20 cellular contexts compared by ENCODE assay signal in genomic region chr3:146814601-146815315, GRCh38.
DNase-seq lines count a peak whose midpoint lies in the region; ATAC-seq, FAIRE-seq and TF ChIP-seq lines count a peak whose summit lies in the region.
"Had no signal": no experiment of that assay in that cellular context is flagged by ENCODE, and none has a peak within 500 bp of the region (broad histone marks: within the 10 kb centered on the region; RNA-seq: fewer than 3 reads in every experiment).

No MANE protein-coding gene starts in this region.

- H2AK5ac ChIP-seq in IMR-90 (ENCODE audit: low read depth, low read length): no peak overlapping the region

- no peak overlapping the region for H3K27ac Mint-ChIP-seq in endodermal cell
- H3K27ac Mint-ChIP-seq in effector memory CD8-positive, alpha-beta T cell: no peak overlapping the region
- H3K27ac Mint-ChIP-seq in activated T-helper 17 cell treated with anti-CD3 and anti-CD28 coated beads, Interleukin-2, amount 50 U/mL, for 72 hours: no peak overlapping the region
- H3K27ac Mint-ChIP-seq: activated B cell treated with CpG ODN at 0.5 μM for 24 hours; activated naive CD8-positive, alpha-beta T cell treated with anti-CD3 and anti-CD28 coated beads, Interleukin-2, amount 50 U/mL, for 24 hours; CD8-positive, alpha-beta T cell; T-helper 1 cell treated with Interleukin-12 subunit alpha and Interleukin-12 subunit beta and Interleukin-4 antibody, amounts not matched to agents 30 μg/mL and 1 μg/mL, for 36 hours had no signal

- no peak overlapping the region for H2BK120ac ChIP-seq in IMR-90 (ENCODE audit: low read depth, low read length)

- TF ChIP-seq POLR2A in IMR-90 (IDR thresholded peaks at IDR 0.05; ENCODE audit: low read depth, low read length) (no peak), GM12891 (IDR thresholded peaks at IDR 0.05; ENCODE audit: low read depth, low read length) (no peak)

- no peak for FAIRE-seq in GM12891 (lab: Jason Lieb, UNC)
- FAIRE-seq: kidney, small intestine had no signal

- no peak overlapping the region for H3K14ac ChIP-seq in IMR-90 (replicated peaks; ENCODE audit: low read depth, low read length)

- H2BK15ac ChIP-seq in IMR-90 (ENCODE audit: low read depth, low read length): no peak overlapping the region

- POLR2A ChIA-PET in IMR-90 (lab: Charles Lee; ENCODE audit: unreplicated experiment): no interaction called here

- no peak overlapping the region for H2AFZ ChIP-seq in IMR-90 (replicated peaks; ENCODE audit: low read length, poor library complexity)

- no peaks in the 10 kb centered on the region for H3K27me3 Mint-ChIP-seq in endodermal cell (ENCODE audit: insufficient read depth)
- no peaks in the 10 kb centered on the region for H3K27me3 Mint-ChIP-seq in effector memory CD8-positive, alpha-beta T cell
- H3K27me3 Mint-ChIP-seq in activated T-helper 17 cell treated with anti-CD3 and anti-CD28 coated beads, Interleukin-2, amount 50 U/mL, for 72 hours: no peaks in the 10 kb centered on the region
- H3K27me3 Mint-ChIP-seq: activated B cell treated with CpG ODN at 0.5 μM for 24 hours; activated naive CD8-positive, alpha-beta T cell treated with anti-CD3 and anti-CD28 coated beads, Interleukin-2, amount 50 U/mL, for 24 hours had no signal

- H3K9me3 ChIP-seq in IMR-90 (ENCODE audit: control insufficient read depth, insufficient read depth, low read length): no peaks in the 10 kb centered on the region
- H3K9me3 ChIP-seq in endodermal cell (ENCODE audit: control insufficient read depth, low read length): no peaks in the 10 kb centered on the region
- H3K9me3 ChIP-seq: heart right ventricle, transverse colon had no signal

- H4K20me1 ChIP-seq in IMR-90 (ENCODE audit: insufficient read depth, low read length): no peaks in the 10 kb centered on the region

- H3K27me3 ChIP-seq in IMR-90 (ENCODE audit: control insufficient read depth, insufficient read depth, low read length) (no peaks in the 10 kb centered on the region), endodermal cell (ENCODE audit: control insufficient read depth, insufficient read depth, low read length, poor library complexity, severe bottlenecking) (no peaks in the 10 kb centered on the region)
- H3K27me3 ChIP-seq: transverse colon had no signal

- no peak overlapping the region for H3K4ac ChIP-seq in IMR-90 (ENCODE audit: low read depth, low read length)

- no peak overlapping the region for H3K4me3 Mint-ChIP-seq in endodermal cell
- H3K4me3 Mint-ChIP-seq in effector memory CD8-positive, alpha-beta T cell: no peak overlapping the region
- no peak overlapping the region for H3K4me3 Mint-ChIP-seq in activated T-helper 17 cell treated with anti-CD3 and anti-CD28 coated beads, Interleukin-2, amount 50 U/mL, for 72 hours
- H3K4me3 Mint-ChIP-seq: activated B cell treated with CpG ODN at 0.5 μM for 24 hours; activated naive CD8-positive, alpha-beta T cell treated with anti-CD3 and anti-CD28 coated beads, Interleukin-2, amount 50 U/mL, for 24 hours; CD8-positive, alpha-beta T cell; T-helper 1 cell treated with Interleukin-12 subunit alpha and Interleukin-12 subunit beta and Interleukin-4 antibody, amounts not matched to agents 30 μg/mL and 1 μg/mL, for 36 hours had no signal

- H4K5ac ChIP-seq in IMR-90 (ENCODE audit: low read depth, low read length): no peak overlapping the region

- intact Hi-C loops in IMR-90 (cut with micrococcal nuclease): loop anchor here (10.0 kb wide), 1 partner anchor 370 kb away; no protein-coding TSS in a partner anchor

- H3K9me3 Mint-ChIP-seq in endodermal cell: peaks cover 3% of the 10 kb centered on the region
- H3K9me3 Mint-ChIP-seq in effector memory CD8-positive, alpha-beta T cell: no peaks in the 10 kb centered on the region
- no peaks in the 10 kb centered on the region for H3K9me3 Mint-ChIP-seq in activated T-helper 17 cell treated with anti-CD3 and anti-CD28 coated beads, Interleukin-2, amount 50 U/mL, for 72 hours
- H3K9me3 Mint-ChIP-seq: activated B cell treated with CpG ODN at 0.5 μM for 24 hours; activated naive CD8-positive, alpha-beta T cell treated with anti-CD3 and anti-CD28 coated beads, Interleukin-2, amount 50 U/mL, for 24 hours; CD8-positive, alpha-beta T cell; T-helper 1 cell treated with Interleukin-12 subunit alpha and Interleukin-12 subunit beta and Interleukin-4 antibody, amounts not matched to agents 30 μg/mL and 1 μg/mL, for 36 hours had no signal

- H3K4me3 ChIP-seq in IMR-90 (ENCODE audit: insufficient read depth, low read depth, low read length) (no peak overlapping the region), endodermal cell (ENCODE audit: low read length) (no peak overlapping the region)
- H3K4me3 ChIP-seq: heart right ventricle, transverse colon had no signal

- WGBS in IMR-90 (ENCODE audit: extremely low coverage in 2 of 2, insufficient read length in 1 of 2), 2 experiments: no CpG with 5 or more reads among the region's 1 CpG
- WGBS in endodermal cell (ENCODE audit: insufficient coverage in 1 of 2, insufficient read length in 1 of 2), 2 experiments: 73% methylated on average over 1 of the region's 1 CpG; no CpG with 5 or more reads in 1 of the 2 experiments

- in situ Hi-C loops in IMR-90 (cut with MboI; ENCODE audit: low sequenced_read_pairs): no loop called here

- TF ChIP-seq RAD21 in IMR-90 (IDR thresholded peaks at IDR 0.05; ENCODE audit: low read length): no peak

- H3K4me1 Mint-ChIP-seq in endodermal cell: peaks cover 9% of the 10 kb centered on the region
- no peaks in the 10 kb centered on the region for H3K4me1 Mint-ChIP-seq in effector memory CD8-positive, alpha-beta T cell (ENCODE audit: low read depth in 2 of 2)
- no peaks in the 10 kb centered on the region for H3K4me1 Mint-ChIP-seq in activated T-helper 17 cell treated with anti-CD3 and anti-CD28 coated beads, Interleukin-2, amount 50 U/mL, for 72 hours
- H3K4me1 Mint-ChIP-seq: activated B cell treated with CpG ODN at 0.5 μM for 24 hours; activated naive CD8-positive, alpha-beta T cell treated with anti-CD3 and anti-CD28 coated beads, Interleukin-2, amount 50 U/mL, for 24 hours had no signal

- no peaks in the 10 kb centered on the region for H3K36me3 ChIP-seq in IMR-90 (ENCODE audit: control insufficient read depth, insufficient read depth, low read length)
- no peaks in the 10 kb centered on the region for H3K36me3 ChIP-seq in endodermal cell (ENCODE audit: control insufficient read depth, insufficient read depth, low read length)
- H3K36me3 ChIP-seq: heart right ventricle, transverse colon had no signal

- CTCF ChIA-PET in IMR-90 (lab: Yijun Ruan, JAX): no interaction called here

- H3K4me1 ChIP-seq in IMR-90 (ENCODE audit: control insufficient read depth, insufficient read depth, low read length) (no peaks in the 10 kb centered on the region), endodermal cell (ENCODE audit: control insufficient read depth, insufficient read depth, low read length) (peaks cover 4% of the 10 kb centered on the region)
- H3K4me1 ChIP-seq: heart right ventricle, transverse colon had no signal

- dilution Hi-C loops in IMR-90 (cut with HindIII; ENCODE audit: low sequenced_read_pairs, unreplicated experiment): no loop called here

- no peak overlapping the region for H3K23ac ChIP-seq in IMR-90 (ENCODE audit: low read depth, low read length)

- no peak overlapping the region for H3K27ac ChIP-seq in IMR-90 (ENCODE audit: insufficient read depth, low read length)
- peak overlapping the region; percentile 64 for H3K27ac ChIP-seq in endodermal cell (ENCODE audit: low read depth, low read length)
- H3K27ac ChIP-seq: heart right ventricle, transverse colon had no signal

- ATAC-seq in IMR-90 (ENCODE audit: low read depth): 0 out of 2 replicates have a peak, but pooled peaks have one; percentile 24
- no peak for ATAC-seq in HG03354 (IDR thresholded peaks at IDR 0.05; ENCODE audit: poor library complexity, severe bottlenecking, unreplicated experiment)
- ATAC-seq in effector memory CD8-positive, alpha-beta T cell (replicated peaks): no peak
- ATAC-seq in activated T-helper 17 cell treated with anti-CD3 and anti-CD28 coated beads, Interleukin-2, amount 50 U/mL, for 72 hours (replicated peaks): no peak
- ATAC-seq: activated naive CD8-positive, alpha-beta T cell treated with anti-CD3 and anti-CD28 coated beads, Interleukin-2, amount 50 U/mL, for 24 hours; CD8-positive, alpha-beta T cell; heart right ventricle had no signal

- H3K4me2 ChIP-seq in IMR-90 (ENCODE audit: low read depth, low read length): no peak overlapping the region

- H3K9ac ChIP-seq in IMR-90 (ENCODE audit: low read depth, low read length): no peak overlapping the region
- H3K9ac ChIP-seq in endodermal cell (ENCODE audit: extremely low read depth, low read length, poor library complexity, severe bottlenecking): no peak overlapping the region

- H2AK9ac ChIP-seq in IMR-90 (replicated peaks; ENCODE audit: low read depth, low read length, poor library complexity): no peak overlapping the region

- no peak overlapping the region for H4K8ac ChIP-seq in IMR-90 (ENCODE audit: low read depth in 2 of 2, low read length in 2 of 2)

- H3K36me3 Mint-ChIP-seq in endodermal cell (ENCODE audit: low read depth): no peaks in the 10 kb centered on the region
- no peaks in the 10 kb centered on the region for H3K36me3 Mint-ChIP-seq in effector memory CD8-positive, alpha-beta T cell (ENCODE audit: insufficient read depth)
- no peaks in the 10 kb centered on the region for H3K36me3 Mint-ChIP-seq in activated T-helper 17 cell treated with anti-CD3 and anti-CD28 coated beads, Interleukin-2, amount 50 U/mL, for 72 hours (ENCODE audit: low read depth)
- H3K36me3 Mint-ChIP-seq: CD8-positive, alpha-beta T cell had no signal

- no peak overlapping the region for H2BK5ac ChIP-seq in IMR-90 (ENCODE audit: low read depth, low read length, poor library complexity, severe bottlenecking)

- H3K9me1 ChIP-seq in IMR-90 (ENCODE audit: insufficient read depth, low read length): no peaks in the 10 kb centered on the region

- no peaks in the 10 kb centered on the region for H3K79me1 ChIP-seq in IMR-90 (ENCODE audit: low read depth in 1 of 2, low read length in 2 of 2)

- H3K18ac ChIP-seq in IMR-90 (ENCODE audit: low read depth, low read length): no peak overlapping the region

- H3K56ac ChIP-seq in IMR-90 (ENCODE audit: extremely low read depth, insufficient read depth, low read length): no peak overlapping the region

- no peak overlapping the region for H4K91ac ChIP-seq in IMR-90 (ENCODE audit: insufficient read depth, low read depth, low read length)

- BruUV-seq in IMR-90 (replicated peaks; lab: Mats Ljungman, UMichigan): no TSS peak

- DNase-seq in AG08396 (ENCODE audit: low spot score) (peak; percentile 5), IMR-90 (peak; percentile 4), endodermal cell (no peak), myocyte (ENCODE audit: low read depth) (peak; percentile 9), GM12891 (ENCODE audit: insufficient read length, low spot score) (no peak)
- no peak for DNase-seq in effector memory CD8-positive, alpha-beta T cell
- DNase-seq: activated B cell treated with CpG ODN at 0.5 μM for 24 hours; activated naive CD8-positive, alpha-beta T cell treated with anti-CD3 and anti-CD28 coated beads, Interleukin-2, amount 50 U/mL, for 24 hours; CD8-positive, alpha-beta T cell; cerebellar nuclear complex; heart right ventricle; Karpas-422; kidney; NCI-H1417 treated with DMSO at 0.1 percent for 48 hours; nucleus accumbens; small intestine; transverse colon had no signal

- TF ChIP-seq CTCF in IMR-90 (conservative IDR thresholded peaks at IDR 0.05; ENCODE audit: low read depth, low read length) (no peak), endodermal cell (conservative IDR thresholded peaks at IDR 0.05) (no peak)

- H2BK20ac ChIP-seq in IMR-90 (ENCODE audit: low read depth, low read length): no peak overlapping the region

Comparison
In these comparisons a context has a peak if more than half of its experiments do, and no peak if none do; other contexts are left out.
1. DNase-seq: peak in AG08396 (single experiment), IMR-90 (single experiment) and myocyte (single experiment); none in endodermal cell (single experiment), effector memory CD8-positive, alpha-beta T cell (0 of 3) and GM12891 (single experiment).